Comparison of ENCODE assay signal across 13 cellular contexts in the genomic region with DNA sequence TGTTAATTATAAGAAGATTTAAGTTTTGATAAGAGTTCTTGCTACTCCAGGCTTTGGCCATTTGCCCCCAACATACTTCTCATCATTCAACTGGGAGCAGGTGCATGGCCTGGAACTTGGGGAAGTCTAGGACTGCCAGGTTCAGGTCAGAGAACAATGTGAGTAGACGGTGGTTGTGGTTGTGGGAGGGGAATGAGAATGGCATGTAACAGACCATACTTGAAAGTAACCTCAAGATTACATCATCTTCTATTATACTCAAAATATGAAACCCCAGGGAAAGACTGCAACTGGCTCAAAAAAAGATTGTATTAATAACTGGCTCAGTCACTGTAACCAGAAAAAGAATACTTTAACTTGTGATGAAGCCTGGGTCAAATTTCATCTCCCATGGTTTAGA.
DNase-seq lines count a peak whose midpoint lies in the region; ATAC-seq and TF ChIP-seq lines count a peak whose summit lies in the region.
"Had no signal": no experiment of that assay in that cellular context is flagged by ENCODE, and none has a peak within 500 bp of the region (broad histone marks: within the 10 kb centered on the region; RNA-seq: fewer than 3 reads in every experiment).

No MANE protein-coding gene starts in this region.

- ATAC-seq in HG03280 (IDR thresholded peaks at IDR 0.05; ENCODE audit: unreplicated experiment), result peak; percentile 69
- ATAC-seq in activated CD8-positive, alpha-beta T cell treated with anti-CD3 and anti-CD28 coated beads, Interleukin-2, amount 10 ng/mL, durations not matched to agents 7 days and 5 days, result peak; percentile 74
- ATAC-seq in stimulated activated effector memory CD8-positive, alpha-beta T cell treated with anti-CD3 and anti-CD28 coated beads, Interleukin-12 subunit alpha, Interleukin-12 subunit beta, amount 100 ng/mL, for 72 hours, result peak; percentile 97
- ATAC-seq: left ventricle myocardium superior, Panc1 had no signal

- peaks cover 16% of the 10 kb centered on the region for H3K4me1 Mint-ChIP-seq in activated CD8-positive, alpha-beta T cell treated with anti-CD3 and anti-CD28 coated beads, Interleukin-2, amount 10 ng/mL, durations not matched to agents 7 days and 5 days (ENCODE audit: low read depth)
- no peaks in the 10 kb centered on the region for H3K4me1 Mint-ChIP-seq in stimulated activated effector memory CD8-positive, alpha-beta T cell treated with anti-CD3 and anti-CD28 coated beads, Interleukin-12 subunit alpha, Interleukin-12 subunit beta, amount 100 ng/mL, for 72 hours
- H3K4me1 Mint-ChIP-seq: brain had no signal

- no peak overlapping the region for H3K4me3 Mint-ChIP-seq in activated CD8-positive, alpha-beta T cell treated with anti-CD3 and anti-CD28 coated beads, Interleukin-2, amount 10 ng/mL, durations not matched to agents 7 days and 5 days
- no peak overlapping the region for H3K4me3 Mint-ChIP-seq in stimulated activated effector memory CD8-positive, alpha-beta T cell treated with anti-CD3 and anti-CD28 coated beads, Interleukin-12 subunit alpha, Interleukin-12 subunit beta, amount 100 ng/mL, for 72 hours
- H3K4me3 Mint-ChIP-seq: brain had no signal

- no peak for TF ChIP-seq CTCF in GM10248 (IDR thresholded peaks at IDR 0.05; ENCODE audit: control extremely low read depth, extremely low read depth, low read depth, missing control alignments)

- no peaks in the 10 kb centered on the region for H3K36me3 Mint-ChIP-seq in activated CD8-positive, alpha-beta T cell treated with anti-CD3 and anti-CD28 coated beads, Interleukin-2, amount 10 ng/mL, durations not matched to agents 7 days and 5 days (ENCODE audit: low read depth)
- H3K36me3 Mint-ChIP-seq in stimulated activated effector memory CD8-positive, alpha-beta T cell treated with anti-CD3 and anti-CD28 coated beads, Interleukin-12 subunit alpha, Interleukin-12 subunit beta, amount 100 ng/mL, for 72 hours, result no peaks in the 10 kb centered on the region
- H3K36me3 Mint-ChIP-seq: brain had no signal

- H3K36me3 ChIP-seq in effector memory CD4-positive, alpha-beta T cell (ENCODE audit: control insufficient read depth, insufficient read depth, low read length), result no peaks in the 10 kb centered on the region
- H3K36me3 ChIP-seq: BE2C, HAP-1 had no signal

- POLR2A ChIA-PET in activated CD8-positive, alpha-beta T cell treated with anti-CD3 and anti-CD28 coated beads, Interleukin-2, amount 10 ng/mL, durations not matched to agents 7 days and 5 days (lab: Charles Lee), result no interaction called here
- POLR2A ChIA-PET in GM10248 (lab: Yijun Ruan, JAX), result no interaction called here

- peak; percentile 9 for DNase-seq in activated naive CD4-positive, alpha-beta T cell treated with Interleukin-2 at 50 U/mL for 16 hours
- DNase-seq in activated naive CD4-positive, alpha-beta T cell (lab: John Stamatoyannopoulos, UW), result no peak
- DNase-seq in activated CD8-positive, alpha-beta T cell treated with anti-CD3 and anti-CD28 coated beads, Interleukin-2, amount 10 ng/mL, durations not matched to agents 7 days and 5 days, result peak; percentile 50
- DNase-seq in stimulated activated effector memory CD8-positive, alpha-beta T cell treated with anti-CD3 and anti-CD28 coated beads, Interleukin-12 subunit alpha, Interleukin-12 subunit beta, amount 100 ng/mL, for 72 hours (ENCODE audit: low spot score in 2 of 2), result peak in 1 of 2 donors; percentile 58
- no peak for DNase-seq in effector memory CD4-positive, alpha-beta T cell
- DNase-seq in NCI-H774 (lab: John Stamatoyannopoulos, UW) (no peak), GM10248 (ENCODE audit: extremely low spot score) (no peak)
- DNase-seq: BE2C, left ventricle myocardium superior had no signal

- no peaks in the 10 kb centered on the region for H3K9me3 ChIP-seq in effector memory CD4-positive, alpha-beta T cell (ENCODE audit: control insufficient read depth, low read length)
- H3K9me3 ChIP-seq: HAP-1 had no signal

- no peaks in the 10 kb centered on the region for H3K27me3 Mint-ChIP-seq in activated CD8-positive, alpha-beta T cell treated with anti-CD3 and anti-CD28 coated beads, Interleukin-2, amount 10 ng/mL, durations not matched to agents 7 days and 5 days (ENCODE audit: low read depth)
- H3K27me3 Mint-ChIP-seq: brain had no signal

- H3K4me1 ChIP-seq in effector memory CD4-positive, alpha-beta T cell (ENCODE audit: control insufficient read depth, insufficient read depth, low read length, poor library complexity, severe bottlenecking), result no peaks in the 10 kb centered on the region
- H3K4me1 ChIP-seq: BE2C had no signal

- no peak overlapping the region for H3K4me3 ChIP-seq in effector memory CD4-positive, alpha-beta T cell (ENCODE audit: insufficient read depth, low read depth, low read length, poor library complexity, severe bottlenecking)
- H3K4me3 ChIP-seq: HAP-1 had no signal

- H3K27ac ChIP-seq in effector memory CD4-positive, alpha-beta T cell (ENCODE audit: insufficient read depth, low read length, poor library complexity, severe bottlenecking), result no peak overlapping the region

- no peaks in the 10 kb centered on the region for H3K27me3 ChIP-seq in effector memory CD4-positive, alpha-beta T cell (replicated peaks; ENCODE audit: control insufficient read depth, insufficient read depth, low read length, poor library complexity, severe bottlenecking)
- H3K27me3 ChIP-seq: BE2C had no signal

- H3K27ac Mint-ChIP-seq in activated CD8-positive, alpha-beta T cell treated with anti-CD3 and anti-CD28 coated beads, Interleukin-2, amount 10 ng/mL, durations not matched to agents 7 days and 5 days, result no peak overlapping the region
- H3K27ac Mint-ChIP-seq in stimulated activated effector memory CD8-positive, alpha-beta T cell treated with anti-CD3 and anti-CD28 coated beads, Interleukin-12 subunit alpha, Interleukin-12 subunit beta, amount 100 ng/mL, for 72 hours, result no peak overlapping the region
- H3K27ac Mint-ChIP-seq: brain had no signal

- no peaks in the 10 kb centered on the region for H3K9me3 Mint-ChIP-seq in activated CD8-positive, alpha-beta T cell treated with anti-CD3 and anti-CD28 coated beads, Interleukin-2, amount 10 ng/mL, durations not matched to agents 7 days and 5 days (ENCODE audit: insufficient read depth)
- peaks cover 5% of the 10 kb centered on the region for H3K9me3 Mint-ChIP-seq in stimulated activated effector memory CD8-positive, alpha-beta T cell treated with anti-CD3 and anti-CD28 coated beads, Interleukin-12 subunit alpha, Interleukin-12 subunit beta, amount 100 ng/mL, for 72 hours

- CTCF ChIA-PET in activated CD8-positive, alpha-beta T cell treated with anti-CD3 and anti-CD28 coated beads, Interleukin-2, amount 10 ng/mL, durations not matched to agents 7 days and 5 days (lab: Charles Lee), result no interaction called here
- CTCF ChIA-PET in GM10248 (lab: Yijun Ruan, JAX), result interaction anchor here (1.4 kb wide), 1 partner anchor 11 kb away, joined by 3 read pairs; no protein-coding TSS in a partner anchor

Comparison
In these comparisons a context has a peak if more than half of its experiments do, and no peak if none do; other contexts are left out.
1. DNase-seq: peak in activated naive CD4-positive, alpha-beta T cell treated with Interleukin-2 at 50 U/mL for 16 hours (single experiment) and activated CD8-positive, alpha-beta T cell treated with anti-CD3 and anti-CD28 coated beads, Interleukin-2, amount 10 ng/mL, durations not matched to agents 7 days and 5 days (single experiment); none in activated naive CD4-positive, alpha-beta T cell (0 of 4), effector memory CD4-positive, alpha-beta T cell (0 of 3), NCI-H774 (single experiment) and GM10248 (single experiment).
2. Peak in every context shown above with its lines, with median percentiles within 50 percentile points of each other: ATAC-seq.